Comparison of ENCODE assay signal across 17 cellular contexts in the genomic region with DNA sequence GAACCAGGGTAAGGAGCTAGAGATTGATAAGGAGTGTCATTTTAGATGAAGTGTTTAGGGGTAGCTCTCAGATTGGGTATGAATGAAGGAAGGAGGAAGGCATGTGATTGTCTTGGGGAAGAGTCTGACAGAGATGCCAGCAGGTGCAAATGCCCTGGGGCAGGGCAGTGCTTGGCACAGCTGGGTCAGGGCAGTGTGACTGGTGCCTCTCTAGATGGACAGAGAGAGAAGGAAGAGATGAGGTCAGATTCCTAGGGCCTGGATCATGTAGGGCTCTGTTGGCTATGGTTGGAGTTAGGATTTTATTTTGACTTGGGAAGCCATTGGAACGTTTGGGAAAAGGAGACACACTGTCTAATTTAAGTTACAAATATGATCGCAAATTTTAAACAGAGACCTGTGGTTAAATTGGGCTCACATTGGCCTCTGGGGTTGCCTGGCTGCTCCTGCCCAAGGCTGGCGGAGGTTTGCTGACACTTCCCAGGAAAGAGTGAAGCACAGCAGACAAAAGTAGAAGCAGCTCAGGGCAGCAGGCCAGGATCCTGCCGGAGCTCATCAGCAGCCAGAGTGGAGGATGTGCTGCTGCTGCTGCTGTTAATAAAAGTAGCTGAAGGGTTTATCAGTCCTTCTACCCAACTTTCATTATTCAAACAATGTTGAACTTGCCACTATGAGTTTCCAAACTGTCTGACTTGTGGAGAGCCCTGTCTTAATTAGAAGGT. TPM values are rescaled to one million over a fixed set of nuclear protein-coding genes. Genes with fewer than 3 reads are reported as not detected.
DNase-seq lines count a peak whose midpoint lies in the region; ATAC-seq, FAIRE-seq and TF ChIP-seq lines count a peak whose summit lies in the region.
"Had no signal": no experiment of that assay in that cellular context is flagged by ENCODE, and none has a peak within 500 bp of the region (broad histone marks: within the 10 kb centered on the region; RNA-seq: fewer than 3 reads in every experiment).

No MANE protein-coding gene starts in this region.

- peaks cover 8% of the 10 kb centered on the region for H3K4me1 Mint-ChIP-seq in astrocyte (ENCODE audit: low read depth, unreplicated experiment)
- H3K4me1 Mint-ChIP-seq in activated naive CD8-positive, alpha-beta T cell treated with anti-CD3 and anti-CD28 coated beads for 36 hours = peaks cover 14% of the 10 kb centered on the region

- H3K9ac ChIP-seq in astrocyte (ENCODE audit: low read length) = no peak overlapping the region

- no peak for TF ChIP-seq CTCF in astrocyte (IDR thresholded peaks at IDR 0.05; ENCODE audit: insufficient read depth, low read depth, low read length)
- TF ChIP-seq CTCF in right atrium auricular region (IDR thresholded peaks at IDR 0.05) = no peak
- no peak for TF ChIP-seq CTCF in stomach (IDR thresholded peaks at IDR 0.05)

- WGBS in stomach, 5 donors = 41 to 47% (median 43%) methylated on average over 4 of the region's 4 CpGs

- no peak for FAIRE-seq in astrocyte (lab: Jason Lieb, UNC)

- H3K27me3 Mint-ChIP-seq in astrocyte (ENCODE audit: low read depth, unreplicated experiment) = peaks cover 3% of the 10 kb centered on the region
- peaks cover 7% of the 10 kb centered on the region for H3K27me3 Mint-ChIP-seq in activated naive CD8-positive, alpha-beta T cell treated with anti-CD3 and anti-CD28 coated beads for 36 hours

- H3K79me2 ChIP-seq in astrocyte (ENCODE audit: insufficient read depth, low read length) = no peaks in the 10 kb centered on the region

- intact Hi-C loops in stomach (cut with DNase I; ENCODE audit: low total_unique reads) = no loop called here

- no peak for TF ChIP-seq POLR2A in stomach (IDR thresholded peaks at IDR 0.05)

- H3K36me3 Mint-ChIP-seq in astrocyte (ENCODE audit: low read depth, unreplicated experiment) = no peaks in the 10 kb centered on the region
- no peaks in the 10 kb centered on the region for H3K36me3 Mint-ChIP-seq in activated naive CD8-positive, alpha-beta T cell treated with anti-CD3 and anti-CD28 coated beads for 36 hours
- H3K36me3 Mint-ChIP-seq: activated naive CD8-positive, alpha-beta T cell; CD4-positive, CD25-positive, alpha-beta regulatory T cell had no signal

- no peak overlapping the region for H3K4me2 ChIP-seq in astrocyte (ENCODE audit: low read length)

- H3K27ac ChIP-seq in astrocyte (ENCODE audit: low read depth, low read length) (no peak overlapping the region), right atrium auricular region (peak overlapping the region; percentile 53 to 72), stomach (peak overlapping the region in 3 of 5 donors; percentile 34 to 84 (median 74))
- H3K27ac ChIP-seq: neutrophil had no signal

- H3K4me3 Mint-ChIP-seq in astrocyte (ENCODE audit: unreplicated experiment) = no peak overlapping the region
- H3K4me3 Mint-ChIP-seq in activated naive CD8-positive, alpha-beta T cell treated with anti-CD3 and anti-CD28 coated beads for 36 hours = no peak overlapping the region
- H3K4me3 Mint-ChIP-seq: activated naive CD8-positive, alpha-beta T cell; CD4-positive, CD25-positive, alpha-beta regulatory T cell; HFFc6 had no signal

- peaks cover 5% of the 10 kb centered on the region for H3K9me3 Mint-ChIP-seq in astrocyte (ENCODE audit: unreplicated experiment)
- no peaks in the 10 kb centered on the region for H3K9me3 Mint-ChIP-seq in activated naive CD8-positive, alpha-beta T cell treated with anti-CD3 and anti-CD28 coated beads for 36 hours
- H3K9me3 Mint-ChIP-seq: CD4-positive, CD25-positive, alpha-beta regulatory T cell; HFFc6 had no signal

- H3K27me3 ChIP-seq in astrocyte (ENCODE audit: insufficient read depth, low read length) = peaks cover 14% of the 10 kb centered on the region
- H3K27me3 ChIP-seq in right atrium auricular region = no peaks in the 10 kb centered on the region
- H3K27me3 ChIP-seq in stomach = no peaks in the 10 kb centered on the region

- ATAC-seq in GM18868 (IDR thresholded peaks at IDR 0.05; ENCODE audit: unreplicated experiment) (no peak), HG03565 (IDR thresholded peaks at IDR 0.05; ENCODE audit: unreplicated experiment) (no peak)

- no peak overlapping the region for H3K4me3 ChIP-seq in astrocyte (ENCODE audit: insufficient read depth, low read depth, low read length)
- no peak overlapping the region for H3K4me3 ChIP-seq in right atrium auricular region
- no peak overlapping the region for H3K4me3 ChIP-seq in stomach

- no peak for TF ChIP-seq EP300 in stomach (IDR thresholded peaks at IDR 0.05)

- H3K36me3 ChIP-seq in astrocyte (ENCODE audit: insufficient read depth, low read length) (no peaks in the 10 kb centered on the region), right atrium auricular region (no peaks in the 10 kb centered on the region), stomach (no peaks in the 10 kb centered on the region)
- H3K36me3 ChIP-seq: neutrophil had no signal

- DNase-seq in M059J (ENCODE audit: low read depth) (peak; percentile 18), astrocyte (ENCODE audit: low read depth) (peak; percentile 41), right atrium auricular region (ENCODE audit: low spot score) (peak; percentile 60), stomach (no peak), glomerular visceral epithelial cell (ENCODE audit: extremely low spot score) (no peak)
- no peak for DNase-seq in activated naive CD8-positive, alpha-beta T cell treated with anti-CD3 and anti-CD28 coated beads for 36 hours
- DNase-seq: activated CD4-positive, alpha-beta T cell treated with anti-CD3 and anti-CD28 coated beads, Interleukin-2, amount 50 U/mL, for 48 hours; CD4-positive, CD25-positive, alpha-beta regulatory T cell; effector memory CD4-positive, alpha-beta T cell; HFFc6; NCI-H748 treated with DMSO at 0.1 percent for 48 hours; stimulated activated CD4-positive, alpha-beta T cell treated with anti-CD3 and anti-CD28 coated beads, Interleukin-4, amount 100 ng/mL, for 1 hour; T-helper 1 cell had no signal

- H3K9me3 ChIP-seq in astrocyte (ENCODE audit: insufficient read depth, low read depth, low read length) = no peaks in the 10 kb centered on the region
- H3K9me3 ChIP-seq in right atrium auricular region = no peaks in the 10 kb centered on the region
- H3K9me3 ChIP-seq in stomach = no peaks in the 10 kb centered on the region
- H3K9me3 ChIP-seq: neutrophil had no signal

- peak overlapping the region; percentile 58 for H3K27ac Mint-ChIP-seq in astrocyte (ENCODE audit: unreplicated experiment)
- no peak overlapping the region for H3K27ac Mint-ChIP-seq in activated naive CD8-positive, alpha-beta T cell treated with anti-CD3 and anti-CD28 coated beads for 36 hours
- H3K27ac Mint-ChIP-seq: activated naive CD8-positive, alpha-beta T cell; HFFc6 had no signal

- H4K20me1 ChIP-seq in astrocyte (ENCODE audit: insufficient read depth, low read length) = no peaks in the 10 kb centered on the region

- no peak overlapping the region for H2AFZ ChIP-seq in astrocyte (ENCODE audit: low read depth, low read length)

- H3K4me1 ChIP-seq in astrocyte (ENCODE audit: insufficient read depth, low read length) (peaks cover 3% of the 10 kb centered on the region), right atrium auricular region (peaks cover 0 to 19% of the 10 kb centered on the region in 2 donors), stomach (peaks cover 6 to 35% (median 19%) of the 10 kb centered on the region in 4 donors)

RNA-seq across cellular contexts. Expression of gene FHL2, which starts 32.7 kb away (rescaled TPM):
- 146 and 164 TPM in 2 replicates for total RNA-seq in M059J (2014; rRNA removed; shearing (Covaris generic))
- total RNA-seq in astrocyte (104 and 115 TPM in 2 replicates), right atrium auricular region (100 to 1,000 TPM; 141 to 356 TPM), stomach (100 to 1,000 TPM in 1 of 5 donors, 10 to 100 TPM in 4; 42.3 to 118 (median 57.1) TPM)
- polyA plus RNA-seq in stomach = 100 to 1,000 TPM in 1 of 3 donors, 10 to 100 TPM in 2; 45.7 to 240 (median 84.2) TPM
- 1 to 10 TPM; 4.7 to 5.1 TPM for total RNA-seq in activated naive CD8-positive, alpha-beta T cell treated with anti-CD3 and anti-CD28 coated beads for 36 hours

Comparison
In these comparisons a context has a peak if more than half of its experiments do, and no peak if none do; other contexts are left out.
1. DNase-seq: peak in M059J (single experiment), astrocyte (single experiment) and right atrium auricular region (single experiment); none in stomach (single experiment), activated naive CD8-positive, alpha-beta T cell treated with anti-CD3 and anti-CD28 coated beads for 36 hours (single experiment) and glomerular visceral epithelial cell (single experiment).
2. RNA of gene FHL2, which starts 32.7 kb away (total RNA-seq): 141 to 356 TPM in right atrium auricular region, 146 to 164 TPM in M059J, 104 to 115 TPM in astrocyte and 42.3 to 118 TPM in stomach; 4.7 to 5.1 TPM in activated naive CD8-positive, alpha-beta T cell treated with anti-CD3 and anti-CD28 coated beads for 36 hours; every median in the first group is over 4 times any median in the second.